Comparison of ENCODE assay signal across 1 cellular context in genomic region chr6:137852346-137852745, GRCh38.
TF ChIP-seq lines count a peak whose summit lies in the region.

No MANE protein-coding gene starts in this region.

TF ChIP-seq in HEK293, 187 proteins besides CTCF, POLR2A, EP300 and RAD21 (continued from another document):
- peak; percentile 48; the same call in 1 of the 2 replicates for TF ChIP-seq KLF8 (tag by site-specific recombination; IDR thresholded peaks at IDR 0.05)
- peak; percentile 52 for TF ChIP-seq INSM2 (tag by site-specific recombination; IDR thresholded peaks at IDR 0.05)
- no peak for TF ChIP-seq ZNF280C (tag by site-specific recombination; IDR thresholded peaks at IDR 0.05)
- no peak for TF ChIP-seq ZNF658 (tag by site-specific recombination; IDR thresholded peaks at IDR 0.05)
- TF ChIP-seq, protein P1, sequence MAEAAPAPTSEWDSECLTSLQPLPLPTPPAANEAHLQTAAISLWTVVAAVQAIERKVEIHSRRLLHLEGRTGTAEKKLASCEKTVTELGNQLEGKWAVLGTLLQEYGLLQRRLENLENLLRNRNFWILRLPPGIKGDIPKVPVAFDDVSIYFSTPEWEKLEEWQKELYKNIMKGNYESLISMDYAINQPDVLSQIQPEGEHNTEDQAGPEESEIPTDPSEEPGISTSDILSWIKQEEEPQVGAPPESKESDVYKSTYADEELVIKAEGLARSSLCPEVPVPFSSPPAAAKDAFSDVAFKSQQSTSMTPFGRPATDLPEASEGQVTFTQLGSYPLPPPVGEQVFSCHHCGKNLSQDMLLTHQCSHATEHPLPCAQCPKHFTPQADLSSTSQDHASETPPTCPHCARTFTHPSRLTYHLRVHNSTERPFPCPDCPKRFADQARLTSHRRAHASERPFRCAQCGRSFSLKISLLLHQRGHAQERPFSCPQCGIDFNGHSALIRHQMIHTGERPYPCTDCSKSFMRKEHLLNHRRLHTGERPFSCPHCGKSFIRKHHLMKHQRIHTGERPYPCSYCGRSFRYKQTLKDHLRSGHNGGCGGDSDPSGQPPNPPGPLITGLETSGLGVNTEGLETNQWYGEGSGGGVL (tag by site-specific recombination; IDR thresholded peaks at IDR 0.05): no peak
- TF ChIP-seq GFI1B (tag by site-specific recombination; IDR thresholded peaks at IDR 0.05): 0 out of 2 replicates have a peak, but pooled peaks have one; percentile 46
- TF ChIP-seq ZNF639 (tag by site-specific recombination; IDR thresholded peaks at IDR 0.05): peak; percentile 65; the same call in 1 of the 2 replicates
- TF ChIP-seq ZNF660 (tag by site-specific recombination; IDR thresholded peaks at IDR 0.05): peak; percentile 70; the same call in 1 of the 2 replicates
- TF ChIP-seq, protein P2, sequence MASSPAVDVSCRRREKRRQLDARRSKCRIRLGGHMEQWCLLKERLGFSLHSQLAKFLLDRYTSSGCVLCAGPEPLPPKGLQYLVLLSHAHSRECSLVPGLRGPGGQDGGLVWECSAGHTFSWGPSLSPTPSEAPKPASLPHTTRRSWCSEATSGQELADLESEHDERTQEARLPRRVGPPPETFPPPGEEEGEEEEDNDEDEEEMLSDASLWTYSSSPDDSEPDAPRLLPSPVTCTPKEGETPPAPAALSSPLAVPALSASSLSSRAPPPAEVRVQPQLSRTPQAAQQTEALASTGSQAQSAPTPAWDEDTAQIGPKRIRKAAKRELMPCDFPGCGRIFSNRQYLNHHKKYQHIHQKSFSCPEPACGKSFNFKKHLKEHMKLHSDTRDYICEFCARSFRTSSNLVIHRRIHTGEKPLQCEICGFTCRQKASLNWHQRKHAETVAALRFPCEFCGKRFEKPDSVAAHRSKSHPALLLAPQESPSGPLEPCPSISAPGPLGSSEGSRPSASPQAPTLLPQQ (tag by site-specific recombination; IDR thresholded peaks at IDR 0.05): no peak
- TF ChIP-seq ZBTB17 (tag by site-specific recombination; IDR thresholded peaks at IDR 0.05): peak; percentile 71
- peak; percentile 79 for TF ChIP-seq ZNF629 (tag by site-specific recombination; IDR thresholded peaks at IDR 0.05)
- TF ChIP-seq SP3 (tag by site-specific recombination; IDR thresholded peaks at IDR 0.05): peak; percentile 29; the same call in 1 of the 2 replicates
- TF ChIP-seq, protein P3, sequence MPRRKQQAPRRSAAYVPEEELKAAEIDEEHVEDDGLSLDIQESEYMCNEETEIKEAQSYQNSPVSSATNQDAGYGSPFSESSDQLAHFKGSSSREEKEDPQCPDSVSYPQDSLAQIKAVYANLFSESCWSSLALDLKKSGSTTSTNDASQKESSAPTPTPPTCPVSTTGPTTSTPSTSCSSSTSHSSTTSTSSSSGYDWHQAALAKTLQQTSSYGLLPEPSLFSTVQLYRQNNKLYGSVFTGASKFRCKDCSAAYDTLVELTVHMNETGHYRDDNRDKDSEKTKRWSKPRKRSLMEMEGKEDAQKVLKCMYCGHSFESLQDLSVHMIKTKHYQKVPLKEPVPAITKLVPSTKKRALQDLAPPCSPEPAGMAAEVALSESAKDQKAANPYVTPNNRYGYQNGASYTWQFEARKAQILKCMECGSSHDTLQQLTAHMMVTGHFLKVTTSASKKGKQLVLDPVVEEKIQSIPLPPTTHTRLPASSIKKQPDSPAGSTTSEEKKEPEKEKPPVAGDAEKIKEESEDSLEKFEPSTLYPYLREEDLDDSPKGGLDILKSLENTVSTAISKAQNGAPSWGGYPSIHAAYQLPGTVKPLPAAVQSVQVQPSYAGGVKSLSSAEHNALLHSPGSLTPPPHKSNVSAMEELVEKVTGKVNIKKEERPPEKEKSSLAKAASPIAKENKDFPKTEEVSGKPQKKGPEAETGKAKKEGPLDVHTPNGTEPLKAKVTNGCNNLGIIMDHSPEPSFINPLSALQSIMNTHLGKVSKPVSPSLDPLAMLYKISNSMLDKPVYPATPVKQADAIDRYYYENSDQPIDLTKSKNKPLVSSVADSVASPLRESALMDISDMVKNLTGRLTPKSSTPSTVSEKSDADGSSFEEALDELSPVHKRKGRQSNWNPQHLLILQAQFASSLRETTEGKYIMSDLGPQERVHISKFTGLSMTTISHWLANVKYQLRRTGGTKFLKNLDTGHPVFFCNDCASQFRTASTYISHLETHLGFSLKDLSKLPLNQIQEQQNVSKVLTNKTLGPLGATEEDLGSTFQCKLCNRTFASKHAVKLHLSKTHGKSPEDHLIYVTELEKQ (tag by site-specific recombination; IDR thresholded peaks at IDR 0.05; ENCODE audit: borderline replicate concordance): peak; percentile 35; the same call in 1 of the 2 replicates
- TF ChIP-seq FEZF1 (tag by site-specific recombination; IDR thresholded peaks at IDR 0.05): peak; percentile 21; the same call in 1 of the 2 replicates
- TF ChIP-seq ZNF600 (tag by site-specific recombination; IDR thresholded peaks at IDR 0.05): peak; percentile 68; the same call in 1 of the 2 replicates
- TF ChIP-seq ZSCAN23 (tag by site-specific recombination; IDR thresholded peaks at IDR 0.05): 0 out of 2 replicates have a peak, but pooled peaks have one; percentile 47
- TF ChIP-seq OSR2 (tag by site-specific recombination; IDR thresholded peaks at IDR 0.05): peak; percentile 34; the same call in 1 of the 2 replicates
